Comparison of ENCODE assay signal across 8 cellular contexts in genomic region chr12:4030938-4031702, GRCh38.
A peak's percentile ranks its signal among the peaks of the same experiment; 100 is the strongest.
DNase-seq lines count a peak whose midpoint lies in the region; ATAC-seq and TF ChIP-seq lines count a peak whose summit lies in the region.

No MANE protein-coding gene starts in this region.

- ATAC-seq in HG02759 (IDR thresholded peaks at IDR 0.05; ENCODE audit: unreplicated experiment) (peak; percentile 94), Panc1 (peak; percentile 99), HG02571 (IDR thresholded peaks at IDR 0.05; ENCODE audit: unreplicated experiment) (no peak)
- ATAC-seq in stimulated activated memory B cell treated with anti-CD40 and anti-IgM and Interleukin-4, amounts not matched to agents 10 μg/mL and 1 μg/mL and 100 μg/mL, for 72 hours, result peak; percentile 94

- no peaks in the 10 kb centered on the region for H3K36me3 Mint-ChIP-seq in nephron (ENCODE audit: low read depth)
- no peaks in the 10 kb centered on the region for H3K36me3 Mint-ChIP-seq in stimulated activated memory B cell treated with anti-CD40 and anti-IgM and Interleukin-4, amounts not matched to agents 10 μg/mL and 1 μg/mL and 100 μg/mL, for 72 hours

- no peak for TF ChIP-seq CTCF in Panc1 (IDR thresholded peaks at IDR 0.05)
- TF ChIP-seq CTCF in fibroblast of villous mesenchyme (IDR thresholded peaks at IDR 0.05; ENCODE audit: insufficient read depth, low read depth, low read length), result no peak
- TF ChIP-seq CTCF in nephron (IDR thresholded peaks at IDR 0.05; ENCODE audit: unreplicated experiment in 3 of 3), result peak in 1 of 3 experiments; percentile 8

- no peaks in the 10 kb centered on the region for H3K9me3 ChIP-seq in Panc1 (ENCODE audit: control insufficient read depth, insufficient read depth, low read depth, low read length)

- DNase-seq in ELR (ENCODE audit: low read depth) (peak; percentile 99), Panc1 (ENCODE audit: low read depth, low spot score) (peak; percentile 35), activated gamma-delta T cell treated with Interleukin-2 at 50 U/mL for 16 hours (peak; percentile 65), fibroblast of villous mesenchyme (ENCODE audit: low read depth) (peak; percentile 98)

- H3K4me1 ChIP-seq in Panc1 (ENCODE audit: control insufficient read depth, insufficient read depth, low read length), result no peaks in the 10 kb centered on the region; the same call in 1 of the 2 replicates

- peak overlapping the region; percentile 28 for H3K4me3 ChIP-seq in Panc1 (ENCODE audit: low read depth in 2 of 2, low read length in 2 of 2)
- peak overlapping the region; percentile 51 for H3K4me3 ChIP-seq in fibroblast of villous mesenchyme (ENCODE audit: low read depth, low read length)

- no peak overlapping the region for H3K27ac ChIP-seq in Panc1 (ENCODE audit: low read length)

- peak overlapping the region; percentile 83 to 89 (median 85) for H3K27ac Mint-ChIP-seq in nephron
- H3K27ac Mint-ChIP-seq in stimulated activated memory B cell treated with anti-CD40 and anti-IgM and Interleukin-4, amounts not matched to agents 10 μg/mL and 1 μg/mL and 100 μg/mL, for 72 hours, result no peak overlapping the region

- peaks cover 22% of the 10 kb centered on the region for H3K27me3 Mint-ChIP-seq in nephron (ENCODE audit: low read depth)
- peaks cover 18% of the 10 kb centered on the region for H3K27me3 Mint-ChIP-seq in stimulated activated memory B cell treated with anti-CD40 and anti-IgM and Interleukin-4, amounts not matched to agents 10 μg/mL and 1 μg/mL and 100 μg/mL, for 72 hours

- in situ Hi-C loops in Panc1 (cut with HindIII; ENCODE audit: low pct_unique_long_range_greater_than_20kb, low sequenced_read_pairs), result no loop called here

- no peaks in the 10 kb centered on the region for H3K9me3 Mint-ChIP-seq in nephron
- H3K9me3 Mint-ChIP-seq in stimulated activated memory B cell treated with anti-CD40 and anti-IgM and Interleukin-4, amounts not matched to agents 10 μg/mL and 1 μg/mL and 100 μg/mL, for 72 hours, result no peaks in the 10 kb centered on the region

- H3K4me1 Mint-ChIP-seq in nephron, result peaks cover 62% of the 10 kb centered on the region
- H3K4me1 Mint-ChIP-seq in stimulated activated memory B cell treated with anti-CD40 and anti-IgM and Interleukin-4, amounts not matched to agents 10 μg/mL and 1 μg/mL and 100 μg/mL, for 72 hours, result peaks cover 23% of the 10 kb centered on the region

- no peaks in the 10 kb centered on the region; the same call in 1 of the 2 replicates for H3K27me3 ChIP-seq in Panc1 (ENCODE audit: control insufficient read depth, insufficient read depth, low read length)

- POLR2A ChIA-PET in Panc1 (lab: Charles Lee), result no interaction called here

- intact Hi-C loops in Panc1 (cut with micrococcal nuclease; ENCODE audit: unreplicated experiment), result loop anchor here (10.0 kb wide), 1 partner anchor 244 kb away; the partner anchor contains the start of gene CCND2

- no TSS peak for BruUV-seq in Panc1 (replicated peaks; lab: Mats Ljungman, UMichigan)

- peak overlapping the region; percentile 71 to 76 (median 71) for H3K4me3 Mint-ChIP-seq in nephron
- H3K4me3 Mint-ChIP-seq in stimulated activated memory B cell treated with anti-CD40 and anti-IgM and Interleukin-4, amounts not matched to agents 10 μg/mL and 1 μg/mL and 100 μg/mL, for 72 hours, result peak overlapping the region; percentile 25

- CTCF ChIA-PET in Panc1 (lab: Charles Lee), result no interaction called here

- H3K36me3 ChIP-seq in Panc1 (ENCODE audit: control insufficient read depth, insufficient read depth, low read length), result no peaks in the 10 kb centered on the region

Comparison
In these comparisons a context has a peak if more than half of its experiments do, and no peak if none do; other contexts are left out.
1. DNase-seq: peak in every context shown above with its lines; median percentile 99 in ELR; 98 in fibroblast of villous mesenchyme; 65 in activated gamma-delta T cell treated with Interleukin-2 at 50 U/mL for 16 hours; 35 in Panc1.